20 cellular contexts compared by ENCODE assay signal in genomic region chr7:158003441-158004122, GRCh38.
A peak's percentile ranks its signal among the peaks of the same experiment; 100 is the strongest.
DNase-seq lines count a peak whose midpoint lies in the region; ATAC-seq, FAIRE-seq and TF ChIP-seq lines count a peak whose summit lies in the region.
"Had no signal": no experiment of that assay in that cellular context is flagged by ENCODE, and none has a peak within 500 bp of the region (broad histone marks: within the 10 kb centered on the region; RNA-seq: fewer than 3 reads in every experiment).

No MANE protein-coding gene starts in this region.

- peak overlapping the region; percentile 32; the same call in 1 of the 2 replicates for H2BK20ac ChIP-seq in H1 (ENCODE audit: low read length)

- TF ChIP-seq CTCF in Loucy (conservative IDR thresholded peaks at IDR 0.05; ENCODE audit: low read length) = no peak
- no peak for TF ChIP-seq CTCF in H1 (IDR thresholded peaks at IDR 0.05; ENCODE audit: control extremely low read depth in 1 of 3, insufficient read depth in 1 of 3, low read depth in 1 of 3, low read length in 3 of 3)
- no peak for TF ChIP-seq CTCF in spleen (IDR thresholded peaks at IDR 0.05 in 8 of 11, conservative IDR thresholded peaks at IDR 0.05 in 3 of 11)

- H2AFZ ChIP-seq in Loucy (ENCODE audit: low read length) = no peak overlapping the region
- H2AFZ ChIP-seq in H1 (ENCODE audit: low read length) = no peak overlapping the region
- H2AFZ ChIP-seq: GM23338 had no signal

- peak overlapping the region; percentile 75 for H3K4ac ChIP-seq in H1 (replicated peaks; ENCODE audit: insufficient read length, low read depth, low read length)

- peak overlapping the region; percentile 84 for H4K91ac ChIP-seq in H1 (replicated peaks; ENCODE audit: insufficient read length, low read length)

- H3K9me2 ChIP-seq in Loucy (replicated peaks; ENCODE audit: low read depth, low read length) = no peaks in the 10 kb centered on the region

- peaks cover 5% of the 10 kb centered on the region; the same call in 1 of the 2 replicates for H3K23me2 ChIP-seq in H1 (ENCODE audit: low read depth, low read length)

- H3K4me2 ChIP-seq in BLaER1 treated with 17β-estradiol and CSF1 and Interleukin-3, amounts not matched to agents 10 nM and 100 nM = peak overlapping the region; percentile 64 to 89 (median 85)
- H3K4me2 ChIP-seq in Loucy (ENCODE audit: low read depth, low read length, poor library complexity, severe bottlenecking) (no peak overlapping the region), H1 (ENCODE audit: insufficient read depth in 1 of 2, low read depth in 2 of 2, low read length in 2 of 2) (no peak overlapping the region)
- H3K4me2 ChIP-seq: GM23338 had no signal

- no peak overlapping the region for H4K5ac ChIP-seq in H1 (ENCODE audit: insufficient read length, low read depth, low read length)

- no peaks in the 10 kb centered on the region for H3K36me3 ChIP-seq in BLaER1 treated with 17β-estradiol and CSF1 and Interleukin-3, amounts not matched to agents 10 nM and 100 nM
- H3K36me3 ChIP-seq in Loucy (ENCODE audit: insufficient read depth, low read length) = no peaks in the 10 kb centered on the region
- no peaks in the 10 kb centered on the region for H3K36me3 ChIP-seq in H1 (ENCODE audit: control insufficient read depth in 2 of 4, insufficient read depth in 4 of 4, low read length in 3 of 4)
- H3K36me3 ChIP-seq in spleen = no peaks in the 10 kb centered on the region
- H3K36me3 ChIP-seq: HAP-1 had no signal

- H3K9ac ChIP-seq in BLaER1 treated with 17β-estradiol and CSF1 and Interleukin-3, amounts not matched to agents 10 nM and 100 nM = peak overlapping the region in 5 of 11 experiments; percentile 7 to 57 (median 40); a peak in 7 of 22 replicates
- H3K9ac ChIP-seq in Loucy (ENCODE audit: low read depth, low read length, poor library complexity, severe bottlenecking) = peak overlapping the region; percentile 22
- H3K9ac ChIP-seq in H1 (replicated peaks in 1 of 4; ENCODE audit: extremely low read depth in 1 of 4, low read depth in 3 of 4, low read length in 3 of 4) = no peak overlapping the region

- no peak overlapping the region for H3K14ac ChIP-seq in H1 (ENCODE audit: insufficient read length)

- H2BK12ac ChIP-seq in H1 (ENCODE audit: low read depth, low read length) = peak overlapping the region; percentile 87; the same call in 1 of the 2 replicates

- no peaks in the 10 kb centered on the region for H3K27me3 ChIP-seq in BLaER1 treated with 17β-estradiol and CSF1 and Interleukin-3, amounts not matched to agents 10 nM and 100 nM
- H3K27me3 ChIP-seq in Loucy (ENCODE audit: insufficient read depth, low read length, poor library complexity, severe bottlenecking) (no peaks in the 10 kb centered on the region), H1 (replicated peaks in 1 of 4; ENCODE audit: control insufficient read depth in 3 of 4, extremely low read depth in 1 of 4, insufficient read depth in 3 of 4, low read length in 3 of 4) (no peaks in the 10 kb centered on the region), spleen (replicated peaks in 1 of 7) (peaks cover 0 to 7% (median 0%) of the 10 kb centered on the region in 7 donors)

- CTCF ChIA-PET in H1 (lab: Charles Lee; ENCODE audit: partially characterized antibody) = no interaction called here

- DNase-seq in H1 (ENCODE audit: low read depth in 1 of 2, low spot score in 2 of 2) (no peak), spleen (peak; percentile 71), AML-193 (lab: John Stamatoyannopoulos, UW) (no peak), hippocampal formation (lab: John Stamatoyannopoulos, UW) (no peak)
- DNase-seq: C1 segment of cervical spinal cord; Caco-2; CD4-positive, CD25-positive, alpha-beta regulatory T cell; CD8-positive, alpha-beta T cell; DMS153; DND-41; HFFc6 had no signal

- H4K20me1 ChIP-seq in BLaER1 treated with 17β-estradiol and CSF1 and Interleukin-3, amounts not matched to agents 10 nM and 100 nM = no peaks in the 10 kb centered on the region
- no peaks in the 10 kb centered on the region for H4K20me1 ChIP-seq in Loucy (ENCODE audit: insufficient read depth, low read length, poor library complexity, severe bottlenecking)
- no peaks in the 10 kb centered on the region for H4K20me1 ChIP-seq in H1 (replicated peaks in 1 of 2; ENCODE audit: control insufficient read depth in 1 of 2, insufficient read depth in 2 of 2, low read length in 2 of 2)

- H2BK15ac ChIP-seq in H1 (ENCODE audit: low read length) = no peak overlapping the region

- H2AK5ac ChIP-seq in H1 (ENCODE audit: low read depth, low read length) = no peak overlapping the region

- intact Hi-C loops in spleen (cut with DNase I; ENCODE audit: low total_unique reads) = no loop called here

- no peak for FAIRE-seq in H1 (lab: Jason Lieb, UNC)
- FAIRE-seq: G401.6, GM12892, H54 had no signal

- POLR2A ChIA-PET in H1 (lab: Charles Lee; ENCODE audit: partially characterized antibody) = no interaction called here

- peak overlapping the region in 4 of 11 experiments; percentile 0 to 53 (median 30); a peak in 6 of 22 replicates for H3K27ac ChIP-seq in BLaER1 treated with 17β-estradiol and CSF1 and Interleukin-3, amounts not matched to agents 10 nM and 100 nM
- H3K27ac ChIP-seq in H1 (ENCODE audit: low read depth, low read length) = no peak overlapping the region
- no peak overlapping the region for H3K27ac ChIP-seq in spleen

- H2BK120ac ChIP-seq in H1 (replicated peaks; ENCODE audit: low read depth, low read length) = no peak overlapping the region

- peaks cover 15 to 73% (median 65%) of the 10 kb centered on the region in 10 experiments for H3K4me1 ChIP-seq in BLaER1 treated with 17β-estradiol and CSF1 and Interleukin-3, amounts not matched to agents 10 nM and 100 nM
- H3K4me1 ChIP-seq in Loucy (ENCODE audit: insufficient read depth, low read length, poor library complexity, severe bottlenecking) (no peaks in the 10 kb centered on the region), H1 (replicated peaks in 1 of 4; ENCODE audit: control insufficient read depth in 3 of 4, insufficient read depth in 4 of 4, low read length in 3 of 4) (peaks cover 5 to 32% (median 12%) of the 10 kb centered on the region in 4 experiments), spleen (no peaks in the 10 kb centered on the region)
- H3K4me1 ChIP-seq: Caco-2, HAP-1 had no signal

- H3K23ac ChIP-seq in H1 (ENCODE audit: insufficient read length) = no peak overlapping the region

- no peaks in the 10 kb centered on the region for H3F3A ChIP-seq in Loucy (ENCODE audit: low read depth)

- WGBS in H1 (ENCODE audit: extremely low coverage in 1 of 2, insufficient coverage in 1 of 2, insufficient read length in 1 of 2, insufficient replicate concordance in 2 of 2, low coverage in 1 of 2, low lambda C conversion rate in 2 of 2, missing lambda C conversion rate in 1 of 2), 2 experiments = 91% methylated on average over 20 of the region's 23 CpGs; no CpG with 5 or more reads in 1 of the 2 experiments
- WGBS in spleen, 5 donors = 77 to 86% (median 84%) methylated on average over 22 to 23 of the region's 23 CpGs

- H3K4me3 ChIP-seq in BLaER1 treated with 17β-estradiol and CSF1 and Interleukin-3, amounts not matched to agents 10 nM and 100 nM = peak overlapping the region in 6 of 10 experiments; percentile 10 to 43 (median 24); a peak in 7 of 20 replicates
- H3K4me3 ChIP-seq in Loucy (ENCODE audit: low read length, poor library complexity, severe bottlenecking) (no peak overlapping the region), H1 (ENCODE audit: extremely low read depth in 1 of 4, insufficient read depth in 2 of 4, low read depth in 3 of 4, low read length in 4 of 4) (no peak overlapping the region), spleen (no peak overlapping the region)
- H3K4me3 ChIP-seq: GM23338, HAP-1 had no signal

- no peak for TF ChIP-seq POLR2A in H1 (IDR thresholded peaks at IDR 0.05; ENCODE audit: control extremely low read depth in 1 of 2, low read depth in 2 of 2, low read length in 2 of 2)
- no peak for TF ChIP-seq POLR2A in spleen (IDR thresholded peaks at IDR 0.05)

- ATAC-seq in GM21786 (IDR thresholded peaks at IDR 0.05; ENCODE audit: unreplicated experiment) (no peak), GM19351 (IDR thresholded peaks at IDR 0.05; ENCODE audit: unreplicated experiment) (no peak)
- ATAC-seq: CD8-positive, alpha-beta T cell; GM23338 had no signal

- H3K79me1 ChIP-seq in H1 (ENCODE audit: low read depth, low read length) = no peaks in the 10 kb centered on the region

- H4K8ac ChIP-seq in H1 (ENCODE audit: extremely low read depth, insufficient read depth, low read length) = no peak overlapping the region

- H3K9me3 ChIP-seq in BLaER1 treated with 17β-estradiol and CSF1 and Interleukin-3, amounts not matched to agents 10 nM and 100 nM (replicated peaks in 1 of 11) = no peaks in the 10 kb centered on the region
- no peaks in the 10 kb centered on the region for H3K9me3 ChIP-seq in Loucy (ENCODE audit: insufficient read depth, low read depth, low read length)
- H3K9me3 ChIP-seq in H1 (ENCODE audit: insufficient read depth in 2 of 2, low read depth in 1 of 2, low read length in 1 of 2) = no peaks in the 10 kb centered on the region
- H3K9me3 ChIP-seq in spleen = no peaks in the 10 kb centered on the region
- H3K9me3 ChIP-seq: Caco-2, HAP-1 had no signal

- TF ChIP-seq EP300 in H1 (IDR thresholded peaks at IDR 0.05; ENCODE audit: borderline replicate concordance in 1 of 2, low read depth in 2 of 2, low read length in 2 of 2) = no peak

- H3K79me2 ChIP-seq in Loucy (ENCODE audit: insufficient read depth, low read length) (no peaks in the 10 kb centered on the region), H1 (ENCODE audit: control insufficient read depth in 1 of 2, insufficient read depth in 2 of 2, low read length in 2 of 2) (no peaks in the 10 kb centered on the region)

- H2BK5ac ChIP-seq in H1 (ENCODE audit: low read depth, low read length) = peak overlapping the region; percentile 82; the same call in 1 of the 2 replicates

- TF ChIP-seq RAD21 in H1 (IDR thresholded peaks at IDR 0.05 in 1 of 2, conservative IDR thresholded peaks at IDR 0.05 in 1 of 2; ENCODE audit: low read depth in 2 of 2, low read length in 2 of 2) = no peak

- H3K18ac ChIP-seq in H1 (ENCODE audit: extremely low read depth, low read length) = 0 out of 2 replicates have a peak overlapping the region, but pooled peaks have one; percentile 28

- no peak overlapping the region for H3K56ac ChIP-seq in H1 (replicated peaks; ENCODE audit: insufficient read length, low read depth, low read length)

TF ChIP-seq in H1, 55 proteins besides CTCF, POLR2A, EP300 and RAD21 (continues in another document):
- TF ChIP-seq CHD2 (IDR thresholded peaks at IDR 0.05; ENCODE audit: low read length) = no peak
- TF ChIP-seq MAX (IDR thresholded peaks at IDR 0.05) = no peak
- TF ChIP-seq KDM4A (IDR thresholded peaks at IDR 0.05; ENCODE audit: low read depth, low read length, severe bottlenecking) = no peak
- no peak for TF ChIP-seq PHF8 (conservative IDR thresholded peaks at IDR 0.05; ENCODE audit: low read depth, low read length)
- no peak for TF ChIP-seq GTF2F1 (IDR thresholded peaks at IDR 0.05; ENCODE audit: borderline replicate concordance, low read depth, low read length)
- no peak for TF ChIP-seq SAP30 (IDR thresholded peaks at IDR 0.05; ENCODE audit: insufficient read depth, insufficient replicate concordance, low read length)
- TF ChIP-seq JUN (IDR thresholded peaks at IDR 0.05; ENCODE audit: low read depth, low read length) = no peak

Comparison
In these comparisons a context has a peak if more than half of its experiments do, and no peak if none do; other contexts are left out.
1. H3K4me2 ChIP-seq: peak in BLaER1 treated with 17β-estradiol and CSF1 and Interleukin-3, amounts not matched to agents 10 nM and 100 nM (11 of 11); none in Loucy (single experiment) and H1 (0 of 2).
2. H3K4me3 ChIP-seq: peak in BLaER1 treated with 17β-estradiol and CSF1 and Interleukin-3, amounts not matched to agents 10 nM and 100 nM (6 of 10); none in Loucy (single experiment), H1 (0 of 4) and spleen (0 of 8).